Comparison of ENCODE assay signal across 9 cellular contexts in genomic region chr4:153792893-153793227, GRCh38. TPM values are rescaled to one million over a fixed set of nuclear protein-coding genes. Genes with fewer than 3 reads are reported as not detected.
A peak's percentile ranks its signal among the peaks of the same experiment; 100 is the strongest.
DNase-seq lines count a peak whose midpoint lies in the region; ATAC-seq and TF ChIP-seq lines count a peak whose summit lies in the region.
"Had no signal": no experiment of that assay in that cellular context is flagged by ENCODE, and none has a peak within 500 bp of the region (broad histone marks: within the 10 kb centered on the region; RNA-seq: fewer than 3 reads in every experiment).

No MANE protein-coding gene starts in this region.

- H3K18ac ChIP-seq in IMR-90 (ENCODE audit: low read depth, low read length), result no peak overlapping the region

- no peak overlapping the region for H4K91ac ChIP-seq in IMR-90 (ENCODE audit: insufficient read depth, low read depth, low read length)

- no peak overlapping the region for H3K23ac ChIP-seq in IMR-90 (ENCODE audit: low read depth, low read length)

- 25% methylated on average over 8 of the region's 17 CpGs; no CpG with 5 or more reads in 1 of the 2 experiments for WGBS in IMR-90 (ENCODE audit: extremely low coverage in 2 of 2, insufficient read length in 1 of 2), 2 experiments

- H3K4ac ChIP-seq in IMR-90 (ENCODE audit: low read depth, low read length), result no peak overlapping the region

- no peak for DNase-seq in CD14-positive monocyte (ENCODE audit: low spot score)
- no peak for DNase-seq in IMR-90
- DNase-seq in epithelial cell of proximal tubule (ENCODE audit: low read depth), result no peak
- no peak for DNase-seq in nephron progenitor cell
- no peak for DNase-seq in NCI-H510A (lab: John Stamatoyannopoulos, UW)
- DNase-seq in NCI-H1436 treated with DMSO at 0.1 percent for 48 hours (lab: John Stamatoyannopoulos, UW), result no peak
- no peak for DNase-seq in activated CD8-positive, alpha-beta memory T cell treated with anti-CD3 and anti-CD28 coated beads for 24 hours

- POLR2A ChIA-PET in IMR-90 (lab: Charles Lee; ENCODE audit: unreplicated experiment), result no interaction called here

- H2BK20ac ChIP-seq in IMR-90 (ENCODE audit: low read depth, low read length), result no peak overlapping the region

- H3K36me3 ChIP-seq in IMR-90 (ENCODE audit: control insufficient read depth, insufficient read depth, low read length), result no peaks in the 10 kb centered on the region

- TF ChIP-seq POLR2A in IMR-90 (IDR thresholded peaks at IDR 0.05; ENCODE audit: low read depth, low read length), result no peak

- H3K36me3 Mint-ChIP-seq in CD14-positive monocyte, result peaks cover 4 to 11% of the 10 kb centered on the region in 2 donors
- no peaks in the 10 kb centered on the region for H3K36me3 Mint-ChIP-seq in nephron progenitor cell (ENCODE audit: low read depth)

- no peak overlapping the region for H2AK5ac ChIP-seq in IMR-90 (ENCODE audit: low read depth, low read length)

- no peak for TF ChIP-seq CTCF in CD14-positive monocyte (IDR thresholded peaks at IDR 0.05)
- no peak for TF ChIP-seq CTCF in IMR-90 (conservative IDR thresholded peaks at IDR 0.05; ENCODE audit: low read depth, low read length)
- no peak for TF ChIP-seq CTCF in epithelial cell of proximal tubule (conservative IDR thresholded peaks at IDR 0.05; ENCODE audit: low read depth, low read length)
- no peak for TF ChIP-seq CTCF in nephron progenitor cell (IDR thresholded peaks at IDR 0.05)

- CTCF ChIA-PET in IMR-90 (lab: Yijun Ruan, JAX), result no interaction called here

- H3K79me1 ChIP-seq in IMR-90 (ENCODE audit: low read depth in 1 of 2, low read length in 2 of 2), result no peaks in the 10 kb centered on the region

- H3K27me3 Mint-ChIP-seq in CD14-positive monocyte (ENCODE audit: low read depth in 3 of 3) (peaks cover 81 to 93% (median 93%) of the 10 kb centered on the region in 3 donors), nephron progenitor cell (ENCODE audit: low read depth, poor library complexity) (peaks cover 62% of the 10 kb centered on the region)

- H3K4me1 ChIP-seq in IMR-90 (ENCODE audit: control insufficient read depth, insufficient read depth, low read length), result no peaks in the 10 kb centered on the region; the same call in 1 of the 2 replicates

- no TSS peak for BruUV-seq in IMR-90 (replicated peaks; lab: Mats Ljungman, UMichigan)

- H3K56ac ChIP-seq in IMR-90 (ENCODE audit: extremely low read depth, insufficient read depth, low read length), result no peak overlapping the region

- intact Hi-C loops in CD14-positive monocyte (cut with micrococcal nuclease), result no loop called here
- intact Hi-C loops in IMR-90 (cut with micrococcal nuclease), result no loop called here

- no peak overlapping the region for H3K4me3 ChIP-seq in IMR-90 (ENCODE audit: insufficient read depth, low read depth, low read length)
- peak overlapping the region; percentile 37 for H3K4me3 ChIP-seq in epithelial cell of proximal tubule (ENCODE audit: low read depth, low read length)

- H3K27ac Mint-ChIP-seq in CD14-positive monocyte (no peak overlapping the region), nephron progenitor cell (no peak overlapping the region)

- no peaks in the 10 kb centered on the region for H3K9me1 ChIP-seq in IMR-90 (ENCODE audit: insufficient read depth, low read length)

- H3K9me3 ChIP-seq in IMR-90 (ENCODE audit: control insufficient read depth, insufficient read depth, low read length), result no peaks in the 10 kb centered on the region

- H3K27ac ChIP-seq in IMR-90 (ENCODE audit: insufficient read depth, low read length), result no peak overlapping the region

- H4K8ac ChIP-seq in IMR-90 (ENCODE audit: low read depth in 2 of 2, low read length in 2 of 2), result no peak overlapping the region

- H3K9me3 Mint-ChIP-seq in CD14-positive monocyte (peaks cover 0 to 32% (median 17%) of the 10 kb centered on the region in 7 donors), nephron progenitor cell (no peaks in the 10 kb centered on the region)

- TF ChIP-seq RAD21 in IMR-90 (IDR thresholded peaks at IDR 0.05; ENCODE audit: low read length), result no peak

- H3K4me3 Mint-ChIP-seq in CD14-positive monocyte, result peak overlapping the region; percentile 68 to 95
- peak overlapping the region; percentile 82 for H3K4me3 Mint-ChIP-seq in nephron progenitor cell

- ATAC-seq in IMR-90 (ENCODE audit: low read depth) (no peak), GM21423 (IDR thresholded peaks at IDR 0.05; ENCODE audit: unreplicated experiment) (no peak)

- dilution Hi-C loops in IMR-90 (cut with HindIII; ENCODE audit: low sequenced_read_pairs, unreplicated experiment), result no loop called here

- in situ Hi-C loops in IMR-90 (cut with MboI; ENCODE audit: low sequenced_read_pairs), result no loop called here

- H3K9ac ChIP-seq in IMR-90 (ENCODE audit: low read depth, low read length), result no peak overlapping the region

- no peak overlapping the region for H2AK9ac ChIP-seq in IMR-90 (replicated peaks; ENCODE audit: low read depth, low read length, poor library complexity)

- peaks cover 51% of the 10 kb centered on the region for H3K4me1 Mint-ChIP-seq in CD14-positive monocyte
- H3K4me1 Mint-ChIP-seq in nephron progenitor cell, result peaks cover 75% of the 10 kb centered on the region

- no peak overlapping the region for H2BK5ac ChIP-seq in IMR-90 (ENCODE audit: low read depth, low read length, poor library complexity, severe bottlenecking)

- no peak overlapping the region for H2BK120ac ChIP-seq in IMR-90 (ENCODE audit: low read depth, low read length)

- no peaks in the 10 kb centered on the region for H4K20me1 ChIP-seq in IMR-90 (ENCODE audit: insufficient read depth, low read length)

- no peak overlapping the region for H3K4me2 ChIP-seq in IMR-90 (ENCODE audit: low read depth, low read length)

- no peak overlapping the region for H4K5ac ChIP-seq in IMR-90 (ENCODE audit: low read depth, low read length)

- H3K27me3 ChIP-seq in IMR-90 (ENCODE audit: control insufficient read depth, insufficient read depth, low read length), result peaks cover 52% of the 10 kb centered on the region

- H2BK15ac ChIP-seq in IMR-90 (ENCODE audit: low read depth, low read length), result no peak overlapping the region

- H2AFZ ChIP-seq in IMR-90 (replicated peaks; ENCODE audit: low read length, poor library complexity), result peak overlapping the region; percentile 38

- no peak overlapping the region for H3K14ac ChIP-seq in IMR-90 (replicated peaks; ENCODE audit: low read depth, low read length)

TF ChIP-seq in IMR-90, 13 proteins besides CTCF, POLR2A, EP300 and RAD21:
- no peak for TF ChIP-seq CHD1 (IDR thresholded peaks at IDR 0.05; ENCODE audit: low read depth, low read length)
- TF ChIP-seq FOS (IDR thresholded peaks at IDR 0.05; ENCODE audit: low read depth, low read length), result no peak
- TF ChIP-seq RFX5 (IDR thresholded peaks at IDR 0.05; ENCODE audit: low read depth, low read length), result no peak
- TF ChIP-seq SMC3 (IDR thresholded peaks at IDR 0.05; ENCODE audit: low read depth, low read length), result no peak
- no peak for TF ChIP-seq MXI1 (IDR thresholded peaks at IDR 0.05; ENCODE audit: borderline replicate concordance, low read depth, low read length)
- TF ChIP-seq USF2 (IDR thresholded peaks at IDR 0.05; ENCODE audit: low read depth, low read length), result no peak
- TF ChIP-seq MAFK (IDR thresholded peaks at IDR 0.05; ENCODE audit: low read depth, low read length), result no peak
- TF ChIP-seq MAZ (IDR thresholded peaks at IDR 0.05; ENCODE audit: borderline replicate concordance, low read depth, low read length), result no peak
- no peak for TF ChIP-seq RCOR1 (IDR thresholded peaks at IDR 0.05; ENCODE audit: insufficient replicate concordance, low read length)
- no peak for TF ChIP-seq CEBPB (IDR thresholded peaks at IDR 0.05; ENCODE audit: low read depth, low read length)
- no peak for TF ChIP-seq NFE2L2 (IDR thresholded peaks at IDR 0.05; ENCODE audit: low read depth, low read length)
- TF ChIP-seq ELK1 (IDR thresholded peaks at IDR 0.05; ENCODE audit: borderline replicate concordance, low read depth, low read length), result no peak
- no peak for TF ChIP-seq BHLHE40 (IDR thresholded peaks at IDR 0.05; ENCODE audit: low read depth, low read length)
TF ChIP-seq in IMR-90: peak in this region for 0.

RNA-seq across cellular contexts. Expression of gene SFRP2, which starts 4.0 kb away (rescaled TPM):
- polyA plus RNA-seq in CD14-positive monocyte, result not detected
- total RNA-seq in IMR-90 (2012; rRNA removed), result not detected in 2 replicates
- not detected in 2 replicates for polyA plus RNA-seq in IMR-90 (2012; rRNA removed)
- 0.02 TPM in 1 of 2 replicates, not detected in the other for polyA plus RNA-seq in IMR-90 (2012; cell fraction: cytosol; rRNA removed)
- polyA plus RNA-seq in IMR-90 (2012; cell fraction: nucleus; rRNA removed; ENCODE audit: low replicate concordance), result not detected in 2 replicates
- total RNA-seq in epithelial cell of proximal tubule, result not detected in 2 replicates
- total RNA-seq: dermis microvascular lymphatic vessel endothelial cell had no signal

RNA-seq across cellular contexts. Expression of gene RNF175, which starts 33.0 kb away (rescaled TPM):
- polyA plus RNA-seq in CD14-positive monocyte (under 1 TPM; 0.36 to 0.91 TPM), IMR-90 (2012; rRNA removed) (not detected in 2 replicates)
- total RNA-seq in IMR-90 (2012; rRNA removed) (not detected in 2 replicates), epithelial cell of proximal tubule (0.72 and 2.3 TPM in 2 replicates)
- polyA plus RNA-seq in IMR-90 (2012; cell fraction: cytosol; rRNA removed), result not detected in 2 replicates
- not detected in 2 replicates for polyA plus RNA-seq in IMR-90 (2012; cell fraction: nucleus; rRNA removed; ENCODE audit: low replicate concordance)
- total RNA-seq: dermis microvascular lymphatic vessel endothelial cell had no signal
